In genomic region chr12:1812650-1813302, GRCh38 we compare ENCODE assay signal across 1 cellular context.
TF ChIP-seq lines count a peak whose summit lies in the region.

No MANE protein-coding gene starts in this region.

TF ChIP-seq in HepG2, 621 proteins besides CTCF, POLR2A, EP300 and RAD21 (continued from another document and continues in another):
- TF ChIP-seq DMTF1 (CRISPR knock-in tag; IDR thresholded peaks at IDR 0.05) = no peak
- no peak for TF ChIP-seq NFYC (CRISPR knock-in tag; IDR thresholded peaks at IDR 0.05)
- TF ChIP-seq RFXANK (CRISPR knock-in tag; IDR thresholded peaks at IDR 0.05) = no peak
- no peak for TF ChIP-seq E2F1 (CRISPR knock-in tag; IDR thresholded peaks at IDR 0.05)
- 0 out of 2 replicates have a peak, but pooled peaks have one; percentile 22 for TF ChIP-seq KDM4B (CRISPR knock-in tag; IDR thresholded peaks at IDR 0.05)
- TF ChIP-seq NFKB2 (CRISPR knock-in tag; IDR thresholded peaks at IDR 0.05; ENCODE audit: borderline replicate concordance) = no peak
- TF ChIP-seq ATF4 (CRISPR knock-in tag; IDR thresholded peaks at IDR 0.05) = peak in 1 of 2 experiments; percentile 89; a peak in 2 of 4 replicates
- no peak for TF ChIP-seq IRX3 (CRISPR knock-in tag; IDR thresholded peaks at IDR 0.05; ENCODE audit: borderline replicate concordance, low read depth)
- TF ChIP-seq ZNF260 (CRISPR knock-in tag; IDR thresholded peaks at IDR 0.05; ENCODE audit: borderline replicate concordance, low read depth) = no peak
- TF ChIP-seq POLR2G (IDR thresholded peaks at IDR 0.05; ENCODE audit: low read depth, low read length) = peak; percentile 64
- no peak for TF ChIP-seq PHF20 (CRISPR knock-in tag; IDR thresholded peaks at IDR 0.05)
- peak; percentile 43; the same call in 1 of the 2 replicates for TF ChIP-seq PATZ1 (CRISPR knock-in tag; IDR thresholded peaks at IDR 0.05)
- no peak for TF ChIP-seq SRSF1 (optimal IDR thresholded peaks at IDR 0.05; ENCODE audit: low read depth, low read length)
- TF ChIP-seq ZNF878 (CRISPR knock-in tag; IDR thresholded peaks at IDR 0.05) = no peak; the same call in 1 of the 2 replicates
- TF ChIP-seq ZBTB14 (CRISPR knock-in tag; IDR thresholded peaks at IDR 0.05) = no peak
- peak; percentile 22; the same call in 1 of the 2 replicates for TF ChIP-seq MYC (CRISPR knock-in tag; IDR thresholded peaks at IDR 0.05; ENCODE audit: borderline replicate concordance)
- TF ChIP-seq ATF1 (CRISPR knock-in tag; IDR thresholded peaks at IDR 0.05) = no peak
- TF ChIP-seq PHF8 (CRISPR knock-in tag; IDR thresholded peaks at IDR 0.05) = no peak
- TF ChIP-seq TOE1 (CRISPR knock-in tag; IDR thresholded peaks at IDR 0.05) = no peak
- no peak for TF ChIP-seq ZKSCAN5 (CRISPR knock-in tag; IDR thresholded peaks at IDR 0.05)
- no peak for TF ChIP-seq MED13 (CRISPR knock-in tag; IDR thresholded peaks at IDR 0.05)
- TF ChIP-seq USF2 (IDR thresholded peaks at IDR 0.05; ENCODE audit: low read depth, low read length) = no peak
- TF ChIP-seq USF2 (CRISPR knock-in tag; IDR thresholded peaks at IDR 0.05; ENCODE audit: borderline replicate concordance) = no peak
- no peak for TF ChIP-seq SIN3B (IDR thresholded peaks at IDR 0.05; ENCODE audit: low read length)
- no peak for TF ChIP-seq CAMTA2 (CRISPR knock-in tag; IDR thresholded peaks at IDR 0.05; ENCODE audit: borderline replicate concordance)
- TF ChIP-seq CBFB (CRISPR knock-in tag; IDR thresholded peaks at IDR 0.05) = 0 out of 2 replicates have a peak, but pooled peaks have one; percentile 24
- TF ChIP-seq ZNF773 (CRISPR knock-in tag; IDR thresholded peaks at IDR 0.05; ENCODE audit: borderline replicate concordance) = no peak
- no peak; the same call in 1 of the 2 replicates for TF ChIP-seq FOXJ3 (CRISPR knock-in tag; IDR thresholded peaks at IDR 0.05; ENCODE audit: borderline replicate concordance)
- TF ChIP-seq HNRNPH1 (optimal IDR thresholded peaks at IDR 0.05; ENCODE audit: low read depth, low read length) = no peak
- TF ChIP-seq DR1 (CRISPR knock-in tag; IDR thresholded peaks at IDR 0.05) = no peak
- no peak for TF ChIP-seq MLX (CRISPR knock-in tag; IDR thresholded peaks at IDR 0.05)
- peak; percentile 48 for TF ChIP-seq SKI (IDR thresholded peaks at IDR 0.05; ENCODE audit: partially characterized antibody)
- peak; percentile 96 for TF ChIP-seq NR2F1 (CRISPR knock-in tag; IDR thresholded peaks at IDR 0.05)
- no peak for TF ChIP-seq ZNF33B (CRISPR knock-in tag; IDR thresholded peaks at IDR 0.05)
- no peak for TF ChIP-seq ZNF737 (CRISPR knock-in tag; IDR thresholded peaks at IDR 0.05; ENCODE audit: borderline replicate concordance)
- TF ChIP-seq KAT7 (CRISPR knock-in tag; IDR thresholded peaks at IDR 0.05; ENCODE audit: borderline replicate concordance) = no peak; the same call in 1 of the 2 replicates
- no peak for TF ChIP-seq NR1H2 (CRISPR knock-in tag; IDR thresholded peaks at IDR 0.05; ENCODE audit: borderline replicate concordance, low read depth)
- no peak for TF ChIP-seq ZC3H4 (CRISPR knock-in tag; IDR thresholded peaks at IDR 0.05; ENCODE audit: borderline replicate concordance)
- no peak for TF ChIP-seq ONECUT2 (CRISPR knock-in tag; IDR thresholded peaks at IDR 0.05)
- no peak for TF ChIP-seq YEATS2 (CRISPR knock-in tag; IDR thresholded peaks at IDR 0.05; ENCODE audit: borderline replicate concordance)
- no peak for TF ChIP-seq ELK4 (CRISPR knock-in tag; IDR thresholded peaks at IDR 0.05; ENCODE audit: borderline replicate concordance)
- no peak; the same call in 1 of the 2 replicates for TF ChIP-seq ZFY (CRISPR knock-in tag; IDR thresholded peaks at IDR 0.05)
- TF ChIP-seq GFI1 (CRISPR knock-in tag; IDR thresholded peaks at IDR 0.05; ENCODE audit: borderline replicate concordance) = peak; percentile 62; the same call in 1 of the 2 replicates
- no peak for TF ChIP-seq RFX5 (IDR thresholded peaks at IDR 0.05; ENCODE audit: low read depth, low read length)
- TF ChIP-seq TCF7 (IDR thresholded peaks at IDR 0.05; ENCODE audit: low read depth) = peak; percentile 36; the same call in 1 of the 2 replicates
- no peak for TF ChIP-seq ATF7 (IDR thresholded peaks at IDR 0.05)
- TF ChIP-seq ATF7 (CRISPR knock-in tag; IDR thresholded peaks at IDR 0.05) = no peak
- no peak for TF ChIP-seq MTA1 (CRISPR knock-in tag; IDR thresholded peaks at IDR 0.05; ENCODE audit: borderline replicate concordance)
- TF ChIP-seq ZNF354B (CRISPR knock-in tag; IDR thresholded peaks at IDR 0.05) = no peak
- no peak for TF ChIP-seq KAT2B (IDR thresholded peaks at IDR 0.05; ENCODE audit: borderline replicate concordance, low read depth, low read length)
- peak; percentile 64; the same call in 1 of the 2 replicates for TF ChIP-seq GABPB1 (CRISPR knock-in tag; IDR thresholded peaks at IDR 0.05)
- TF ChIP-seq NR2C2 (CRISPR knock-in tag; IDR thresholded peaks at IDR 0.05; ENCODE audit: borderline replicate concordance) = peak; percentile 91
- TF ChIP-seq ARHGAP35 (CRISPR knock-in tag; IDR thresholded peaks at IDR 0.05; ENCODE audit: borderline replicate concordance) = no peak
- TF ChIP-seq GMEB2 (CRISPR knock-in tag; IDR thresholded peaks at IDR 0.05; ENCODE audit: low read depth) = no peak
- TF ChIP-seq SNAI1 (CRISPR knock-in tag; IDR thresholded peaks at IDR 0.05; ENCODE audit: borderline replicate concordance) = no peak
- TF ChIP-seq ZNF576 (CRISPR knock-in tag; IDR thresholded peaks at IDR 0.05) = no peak
- no peak for TF ChIP-seq ZMYM4 (CRISPR knock-in tag; IDR thresholded peaks at IDR 0.05)
